Comparison of ENCODE assay signal across 8 cellular contexts in genomic region chr10:73781548-73781878, GRCh38. TPM values are rescaled to one million over a fixed set of nuclear protein-coding genes. Genes with fewer than 3 reads are reported as not detected.
A peak's percentile ranks its signal among the peaks of the same experiment; 100 is the strongest.
DNase-seq lines count a peak whose midpoint lies in the region; ATAC-seq and TF ChIP-seq lines count a peak whose summit lies in the region.

No MANE protein-coding gene starts in this region.

- intact Hi-C loops in prostate gland (cut with DNase I), result no loop called here

- H3K79me2 ChIP-seq in OCI-LY1 (ENCODE audit: insufficient read depth, low read length), result peaks cover 34% of the 10 kb centered on the region

- H3K9me2 ChIP-seq in OCI-LY1 (ENCODE audit: low read depth, low read length), result no peaks in the 10 kb centered on the region

- 0 out of 2 replicates have a peak, but pooled peaks cover 4% of the 10 kb centered on the region for H3F3A ChIP-seq in OCI-LY1 (ENCODE audit: insufficient read depth, low read length)

- H3K9me3 ChIP-seq in OCI-LY1 (ENCODE audit: low read length) (no peaks in the 10 kb centered on the region), prostate gland (no peaks in the 10 kb centered on the region)

- H2AFZ ChIP-seq in OCI-LY1 (ENCODE audit: low read length), result no peak overlapping the region

- TF ChIP-seq CTCF in OCI-LY1 (IDR thresholded peaks at IDR 0.05; ENCODE audit: low read length) (no peak), prostate gland (IDR thresholded peaks at IDR 0.05) (no peak)

- H3K4me3 ChIP-seq in GM08714 (ENCODE audit: low read length) (peak overlapping the region; percentile 94), OCI-LY1 (ENCODE audit: low read depth, low read length, poor library complexity, severe bottlenecking) (peak overlapping the region; percentile 82), prostate gland (peak overlapping the region; percentile 60 to 80)

- peaks cover 30% of the 10 kb centered on the region; the same call in 1 of the 2 replicates for H3K36me3 ChIP-seq in OCI-LY1 (ENCODE audit: insufficient read depth, low read length)
- no peaks in the 10 kb centered on the region for H3K36me3 ChIP-seq in prostate gland

- peaks cover 50% of the 10 kb centered on the region for H3K4me1 ChIP-seq in OCI-LY1 (ENCODE audit: insufficient read depth, low read length, severe bottlenecking)
- H3K4me1 ChIP-seq in prostate gland (replicated peaks), result peaks cover 5% of the 10 kb centered on the region

- ATAC-seq in HG03442 (IDR thresholded peaks at IDR 0.05; ENCODE audit: unreplicated experiment) (no peak), GM18867 (IDR thresholded peaks at IDR 0.05; ENCODE audit: unreplicated experiment) (no peak)

- peak overlapping the region; percentile 79 for H3K9ac ChIP-seq in OCI-LY1 (ENCODE audit: low read length)

- no peaks in the 10 kb centered on the region for H4K20me1 ChIP-seq in OCI-LY1 (ENCODE audit: insufficient read depth, low read length)

- H3K27me3 ChIP-seq in OCI-LY1 (ENCODE audit: insufficient read depth, low read length) (no peaks in the 10 kb centered on the region), prostate gland (replicated peaks; ENCODE audit: insufficient read depth) (no peaks in the 10 kb centered on the region)

- under 1% methylated on average over 14 of the region's 14 CpGs for WGBS in prostate gland

- H3K27ac ChIP-seq in OCI-LY1 (ENCODE audit: low read depth, low read length, poor library complexity, severe bottlenecking) (peak overlapping the region; percentile 74), epithelial cell of prostate (peak overlapping the region; percentile 75), prostate gland (peak overlapping the region; percentile 82 to 93)

- peak overlapping the region; percentile 98 for H3K4me2 ChIP-seq in OCI-LY1 (ENCODE audit: low read length)

- TF ChIP-seq POLR2A in prostate gland (IDR thresholded peaks at IDR 0.05), result no peak

- DNase-seq in epithelial cell of prostate (ENCODE audit: low read depth, low spot score) (no peak), prostate gland (ENCODE audit: low spot score) (no peak), COLO668 (lab: John Stamatoyannopoulos, UW; ENCODE audit: unreplicated experiment) (no peak), NCI-H524 treated with DMSO at 0.1 percent for 48 hours (lab: John Stamatoyannopoulos, UW) (no peak)

RNA-seq across cellular contexts. Expression of gene CHCHD1, which starts 0.3 kb away (rescaled TPM):
- 10 to 100 TPM; 33.2 to 55.6 TPM for total RNA-seq in prostate gland

RNA-seq across cellular contexts. Expression of gene ZSWIM8, which starts 3.9 kb away (rescaled TPM):
- total RNA-seq in prostate gland, result 100 to 1,000 TPM in 1 of 2 donors, 10 to 100 TPM in 1; 80.6 to 246 TPM

RNA-seq across cellular contexts. Expression of gene NDST2, which starts 29.9 kb away (rescaled TPM):
- 10 to 100 TPM; 39.7 to 57.4 TPM for total RNA-seq in prostate gland

RNA-seq across cellular contexts. Expression of gene SEC24C, which starts 37.3 kb away (rescaled TPM):
- total RNA-seq in prostate gland, result 10 to 100 TPM; 80.7 to 87.6 TPM
